Comparison of ENCODE assay signal across 13 cellular contexts in genomic region chr11:457071-457760, GRCh38. TPM values are rescaled to one million over a fixed set of nuclear protein-coding genes. Genes with fewer than 3 reads are reported as not detected.
DNase-seq lines count a peak whose midpoint lies in the region; ATAC-seq, FAIRE-seq and TF ChIP-seq lines count a peak whose summit lies in the region.
"Had no signal": no experiment of that assay in that cellular context is flagged by ENCODE, and none has a peak within 500 bp of the region (broad histone marks: within the 10 kb centered on the region; RNA-seq: fewer than 3 reads in every experiment).

No MANE protein-coding gene starts in this region.

- CTCF ChIA-PET in HepG2 (lab: Yijun Ruan, JAX; ENCODE audit: low intra/inter-chr PET ratio, low total read pairs): no interaction called here
- CTCF ChIA-PET in activated CD8-positive, alpha-beta T cell treated with anti-CD3 and anti-CD28 coated beads, Interleukin-2, amount 10 ng/mL, durations not matched to agents 7 days and 5 days (lab: Charles Lee): interaction anchor here (0.6 to 2.9 kb wide), 5 partner anchors 9 to 269 kb away, joined by 3 to 16 read pairs (median 3); no protein-coding TSS in a partner anchor

- H3K4me3 Mint-ChIP-seq in activated CD8-positive, alpha-beta T cell treated with anti-CD3 and anti-CD28 coated beads, Interleukin-2, amount 10 ng/mL, durations not matched to agents 7 days and 5 days: peak overlapping the region; percentile 53
- peak overlapping the region; percentile 16 to 68 (median 62) for H3K4me3 Mint-ChIP-seq in immature natural killer cell
- H3K4me3 Mint-ChIP-seq: mesothelial cell of epicardium had no signal

- WGBS in HepG2 (ENCODE audit: low lambda C conversion rate): 90% methylated on average over 18 of the region's 23 CpGs
- WGBS in right lobe of liver (ENCODE audit: insufficient coverage, low coverage, low lambda C conversion rate, missing lambda C conversion rate): 63% methylated on average over 17 of the region's 23 CpGs

- peak overlapping the region; percentile 88 for H3K27ac Mint-ChIP-seq in activated CD8-positive, alpha-beta T cell treated with anti-CD3 and anti-CD28 coated beads, Interleukin-2, amount 10 ng/mL, durations not matched to agents 7 days and 5 days
- peak overlapping the region; percentile 44 to 94 (median 84) for H3K27ac Mint-ChIP-seq in immature natural killer cell
- H3K27ac Mint-ChIP-seq: mesothelial cell of epicardium had no signal

- no peaks in the 10 kb centered on the region for H3K27me3 Mint-ChIP-seq in activated CD8-positive, alpha-beta T cell treated with anti-CD3 and anti-CD28 coated beads, Interleukin-2, amount 10 ng/mL, durations not matched to agents 7 days and 5 days (ENCODE audit: low read depth)
- H3K27me3 Mint-ChIP-seq in immature natural killer cell (ENCODE audit: low read depth in 3 of 3): peaks cover 0 to 7% (median 4%) of the 10 kb centered on the region in 3 donors

- no TSS peak for BruUV-seq in HepG2 (replicated peaks; lab: Mats Ljungman, UMichigan)

- H3K36me3 ChIP-seq in HepG2 (replicated peaks in 1 of 2; ENCODE audit: control insufficient read depth in 1 of 2, insufficient read depth in 2 of 2, low read length in 2 of 2): peaks cover 22 to 55% of the 10 kb centered on the region in 2 experiments
- H3K36me3 ChIP-seq in right lobe of liver: peaks cover 0 to 9% (median 2%) of the 10 kb centered on the region in 4 donors
- peaks cover 12% of the 10 kb centered on the region for H3K36me3 ChIP-seq in SJCRH30

- H3K9me3 Mint-ChIP-seq in activated CD8-positive, alpha-beta T cell treated with anti-CD3 and anti-CD28 coated beads, Interleukin-2, amount 10 ng/mL, durations not matched to agents 7 days and 5 days (ENCODE audit: insufficient read depth): no peaks in the 10 kb centered on the region
- H3K9me3 Mint-ChIP-seq in immature natural killer cell: no peaks in the 10 kb centered on the region
- H3K9me3 Mint-ChIP-seq: mesothelial cell of epicardium had no signal

- ATAC-seq in HepG2 (no peak), right lobe of liver (no peak), GM19467 (IDR thresholded peaks at IDR 0.05; ENCODE audit: unreplicated experiment) (no peak), GM19035 (IDR thresholded peaks at IDR 0.05; ENCODE audit: unreplicated experiment) (no peak)
- ATAC-seq in activated CD8-positive, alpha-beta T cell treated with anti-CD3 and anti-CD28 coated beads, Interleukin-2, amount 10 ng/mL, durations not matched to agents 7 days and 5 days: peak; percentile 29

- intact Hi-C loops in HepG2 (cut with micrococcal nuclease; ENCODE audit: unreplicated experiment) (no loop called here), right lobe of liver (cut with DNase I) (loop anchor here in 1 of 2 donors (10.0 kb wide), 1 partner anchor 52 kb away; no protein-coding TSS in a partner anchor)

- in situ Hi-C loops in HepG2 (cut with HindIII; ENCODE audit: extremely low pct_ligation_motif_present, low pct_unique_long_range_greater_than_20kb): no loop called here

- TF ChIP-seq EP300 in HepG2 (IDR thresholded peaks at IDR 0.05; ENCODE audit: low read depth in 2 of 2, low read length in 2 of 2) (no peak), HepG2 (CRISPR knock-in tag; IDR thresholded peaks at IDR 0.05; ENCODE audit: borderline replicate concordance) (no peak)

- no peak for TF ChIP-seq POLR2A in HepG2 (IDR thresholded peaks at IDR 0.05; ENCODE audit: insufficient read depth in 1 of 2, low read depth in 2 of 2, low read length in 2 of 2)
- no peak for TF ChIP-seq POLR2A in right lobe of liver (IDR thresholded peaks at IDR 0.05)

- DNase-seq in HepG2 (ENCODE audit: low spot score): no peak
- DNase-seq in right lobe of liver: no peak
- no peak for DNase-seq in activated CD8-positive, alpha-beta T cell treated with anti-CD3 and anti-CD28 coated beads, Interleukin-2, amount 10 ng/mL, durations not matched to agents 7 days and 5 days
- DNase-seq in immature natural killer cell: peak in 1 of 3 donors; percentile 10
- DNase-seq in SJCRH30: no peak
- no peak for DNase-seq in NCI-H187 treated with DMSO at 0.1 percent for 48 hours (lab: John Stamatoyannopoulos, UW)
- DNase-seq: AML-193, DMS79 treated with DMSO at 0.1 percent for 48 hours, NCI-H524 had no signal

- no peak overlapping the region for H3K4me3 ChIP-seq in HepG2 (replicated peaks in 1 of 3; ENCODE audit: insufficient read depth in 1 of 3, low read depth in 2 of 3, low read length in 3 of 3)
- H3K4me3 ChIP-seq in right lobe of liver: no peak overlapping the region
- no peak overlapping the region for H3K4me3 ChIP-seq in SJCRH30

- H3K27me3 ChIP-seq in HepG2 (ENCODE audit: control insufficient read depth in 1 of 2, insufficient read depth in 2 of 2, low read length in 2 of 2) (no peaks in the 10 kb centered on the region; a peak in 1 of 5 replicates), right lobe of liver (no peaks in the 10 kb centered on the region), SJCRH30 (no peaks in the 10 kb centered on the region)

- no peak overlapping the region for H2AFZ ChIP-seq in HepG2 (ENCODE audit: low read length)

- H4K20me1 ChIP-seq in HepG2 (ENCODE audit: insufficient read depth, low read length): no peaks in the 10 kb centered on the region

- POLR2A ChIA-PET in HepG2 (lab: Yijun Ruan, JAX): interaction anchor here (0.9 to 1.2 kb wide), 2 partner anchors 9 to 50 kb away, joined by 3 to 4 read pairs; partner anchors contain the start of gene RNH1
- POLR2A ChIA-PET in activated CD8-positive, alpha-beta T cell treated with anti-CD3 and anti-CD28 coated beads, Interleukin-2, amount 10 ng/mL, durations not matched to agents 7 days and 5 days (lab: Charles Lee): interaction anchor here (1.8 kb wide), 1 partner anchor 49 kb away, joined by 4 read pairs; no protein-coding TSS in a partner anchor

- no peak for TF ChIP-seq RAD21 in HepG2 (CRISPR knock-in tag; IDR thresholded peaks at IDR 0.05)

- no peak overlapping the region for H3K9ac ChIP-seq in HepG2 (ENCODE audit: insufficient read depth, low read depth, low read length)

- TF ChIP-seq CTCF in HepG2 (CRISPR knock-in tag; IDR thresholded peaks at IDR 0.05): no peak
- no peak for TF ChIP-seq CTCF in right lobe of liver (IDR thresholded peaks at IDR 0.05)

- H3K27ac ChIP-seq in HepG2 (ENCODE audit: extremely low read length, insufficient read depth, low read length) (no peak overlapping the region), right lobe of liver (no peak overlapping the region), SJCRH30 (no peak overlapping the region)

- peaks cover 32% of the 10 kb centered on the region for H3K36me3 Mint-ChIP-seq in activated CD8-positive, alpha-beta T cell treated with anti-CD3 and anti-CD28 coated beads, Interleukin-2, amount 10 ng/mL, durations not matched to agents 7 days and 5 days (ENCODE audit: low read depth)
- H3K36me3 Mint-ChIP-seq in immature natural killer cell: no peaks in the 10 kb centered on the region

- H3K4me1 ChIP-seq in HepG2 (ENCODE audit: insufficient read depth, low read length): peaks cover 2% of the 10 kb centered on the region
- no peaks in the 10 kb centered on the region for H3K4me1 ChIP-seq in right lobe of liver
- H3K4me1 ChIP-seq in SJCRH30: no peaks in the 10 kb centered on the region

- no peaks in the 10 kb centered on the region for H3K9me3 ChIP-seq in HepG2 (ENCODE audit: low read length)
- no peaks in the 10 kb centered on the region for H3K9me3 ChIP-seq in right lobe of liver
- H3K9me3 ChIP-seq in SJCRH30 (replicated peaks): no peaks in the 10 kb centered on the region

- FAIRE-seq in HepG2 (lab: Jason Lieb, UNC): no peak

- no peak overlapping the region for H3K4me2 ChIP-seq in HepG2 (ENCODE audit: low read depth, low read length)

- H3K79me2 ChIP-seq in HepG2 (ENCODE audit: insufficient read depth, low read length): peaks cover 47% of the 10 kb centered on the region

- H3K4me1 Mint-ChIP-seq in activated CD8-positive, alpha-beta T cell treated with anti-CD3 and anti-CD28 coated beads, Interleukin-2, amount 10 ng/mL, durations not matched to agents 7 days and 5 days (ENCODE audit: low read depth): peaks cover 32% of the 10 kb centered on the region
- peaks cover 21 to 22% of the 10 kb centered on the region in 2 donors for H3K4me1 Mint-ChIP-seq in immature natural killer cell

RNA-seq across cellular contexts. Expression of gene PTDSS2, which starts 7.1 kb away (rescaled TPM):
- total RNA-seq in HepG2 (2016; rRNA removed; fragmentation: Illumina TruSeq; extraction: Trizol) (11.3 and 21.7 TPM in 2 replicates), right lobe of liver (10 to 100 TPM in 4 of 6 experiments, 1 to 10 TPM in 2; 8.4 to 21.9 (median 11.4) TPM)
- total RNA-seq in HepG2 (2016; cell fraction: cytosol; rRNA removed; fragmentation: Illumina TruSeq; extraction: Trizol; ENCODE audit: low read depth): 5.6 and 7.0 TPM in 2 replicates
- 8.4 and 25.4 TPM in 2 replicates for total RNA-seq in HepG2 (2016; cell fraction: insoluble cytoplasmic fraction; rRNA removed; fragmentation: Illumina TruSeq; extraction: Trizol)
- 10.9 and 11.3 TPM in 2 replicates for total RNA-seq in HepG2 (2016; cell fraction: membrane; rRNA removed; fragmentation: Illumina TruSeq; extraction: Trizol)
- 23.2 and 23.3 TPM in 2 replicates for total RNA-seq in HepG2 (2016; cell fraction: nucleus; rRNA removed; fragmentation: Illumina TruSeq; extraction: Trizol)
- polyA plus RNA-seq in HepG2 (2011; rRNA removed) (26.4 and 37.6 TPM in 2 replicates), immature natural killer cell (10 to 100 TPM; 11.5 to 17.3 (median 16.1) TPM)
- 28.3 and 34.4 TPM in 2 replicates for polyA plus RNA-seq in HepG2 (2011; cell fraction: cytosol; rRNA removed)
- 151 and 168 TPM in 2 replicates for polyA plus RNA-seq in HepG2 (2011; cell fraction: nucleus; rRNA removed)
- polyA plus RNA-seq in HepG2 (2012): 19.9 and 35.5 TPM in 2 replicates
- polyA plus RNA-seq in HepG2 (2016; cell fraction: cytosol; fragmentation: Illumina TruSeq; extraction: Trizol; ENCODE audit: low read depth): 5.4 and 6.0 TPM in 2 replicates
- polyA plus RNA-seq in HepG2 (2016; cell fraction: insoluble cytoplasmic fraction; fragmentation: Illumina TruSeq; extraction: Trizol; ENCODE audit: low read depth): 11.4 and 12.9 TPM in 2 replicates
- polyA plus RNA-seq in HepG2 (2016; cell fraction: membrane; fragmentation: Illumina TruSeq; extraction: Trizol; ENCODE audit: low read depth): 9.5 and 10.3 TPM in 2 replicates
- 59.3 and 60.5 TPM in 2 replicates for polyA plus RNA-seq in HepG2 (2016; cell fraction: nucleus; fragmentation: Illumina TruSeq; extraction: Trizol; ENCODE audit: insufficient read depth, low read depth)
- 43.0 and 66.5 TPM in 2 replicates for polyA minus RNA-seq in HepG2 (2011; rRNA and poly(A)+ RNA removed; ENCODE audit: low replicate concordance)
- polyA minus RNA-seq in HepG2 (2011; cell fraction: cytosol; rRNA and poly(A)+ RNA removed): 20.3 and 23.7 TPM in 2 replicates
- 28.6 and 30.4 TPM in 2 replicates for polyA minus RNA-seq in HepG2 (2011; cell fraction: nucleus; rRNA and poly(A)+ RNA removed)
- total RNA-seq in activated CD8-positive, alpha-beta T cell treated with anti-CD3 and anti-CD28 coated beads, Interleukin-2, amount 10 ng/mL, durations not matched to agents 7 days and 5 days: 10 to 100 TPM; 24.6 to 26.1 TPM
- 30.9 and 34.4 TPM in 2 replicates for total RNA-seq in SJCRH30 (2014; rRNA removed; shearing (Covaris generic))

RNA-seq across cellular contexts. Expression of gene ANO9, which starts 15.4 kb away (rescaled TPM):
- total RNA-seq in HepG2 (2016; rRNA removed; fragmentation: Illumina TruSeq; extraction: Trizol): 1.5 and 8.9 TPM in 2 replicates
- 1.8 and 2.3 TPM in 2 replicates for total RNA-seq in HepG2 (2016; cell fraction: cytosol; rRNA removed; fragmentation: Illumina TruSeq; extraction: Trizol; ENCODE audit: low read depth)
- total RNA-seq in HepG2 (2016; cell fraction: insoluble cytoplasmic fraction; rRNA removed; fragmentation: Illumina TruSeq; extraction: Trizol): 1.2 and 9.2 TPM in 2 replicates
- total RNA-seq in HepG2 (2016; cell fraction: membrane; rRNA removed; fragmentation: Illumina TruSeq; extraction: Trizol): 1.7 and 2.0 TPM in 2 replicates
- 14.4 and 16.4 TPM in 2 replicates for total RNA-seq in HepG2 (2016; cell fraction: nucleus; rRNA removed; fragmentation: Illumina TruSeq; extraction: Trizol)
- 14.3 and 19.9 TPM in 2 replicates for polyA plus RNA-seq in HepG2 (2011; rRNA removed)
- 2.2 and 2.9 TPM in 2 replicates for polyA plus RNA-seq in HepG2 (2011; cell fraction: cytosol; rRNA removed)
- polyA plus RNA-seq in HepG2 (2011; cell fraction: nucleus; rRNA removed): 267 and 279 TPM in 2 replicates
- polyA plus RNA-seq in HepG2 (2012): 18.3 and 18.6 TPM in 2 replicates
- 0.44 and 0.54 TPM in 2 replicates for polyA plus RNA-seq in HepG2 (2016; cell fraction: cytosol; fragmentation: Illumina TruSeq; extraction: Trizol; ENCODE audit: low read depth)
- polyA plus RNA-seq in HepG2 (2016; cell fraction: insoluble cytoplasmic fraction; fragmentation: Illumina TruSeq; extraction: Trizol; ENCODE audit: low read depth): 1.5 and 1.9 TPM in 2 replicates
- 0.82 and 1.0 TPM in 2 replicates for polyA plus RNA-seq in HepG2 (2016; cell fraction: membrane; fragmentation: Illumina TruSeq; extraction: Trizol; ENCODE audit: low read depth)
- 71.0 and 80.1 TPM in 2 replicates for polyA plus RNA-seq in HepG2 (2016; cell fraction: nucleus; fragmentation: Illumina TruSeq; extraction: Trizol; ENCODE audit: insufficient read depth, low read depth)
- 0.23 and 6.4 TPM in 2 replicates for polyA minus RNA-seq in HepG2 (2011; rRNA and poly(A)+ RNA removed; ENCODE audit: low replicate concordance)
- 0.97 and 2.5 TPM in 2 replicates for polyA minus RNA-seq in HepG2 (2011; cell fraction: cytosol; rRNA and poly(A)+ RNA removed)
- 14.8 and 15.1 TPM in 2 replicates for polyA minus RNA-seq in HepG2 (2011; cell fraction: nucleus; rRNA and poly(A)+ RNA removed)
- total RNA-seq in right lobe of liver: 1 to 10 TPM in 1 of 6 experiments, under 1 TPM in 4, not detected in 1; 0.09 to 1.0 (median 0.28) TPM
- 10 to 100 TPM; 72.6 to 78.9 TPM for total RNA-seq in activated CD8-positive, alpha-beta T cell treated with anti-CD3 and anti-CD28 coated beads, Interleukin-2, amount 10 ng/mL, durations not matched to agents 7 days and 5 days
- polyA plus RNA-seq in immature natural killer cell: 1 to 10 TPM in 2 of 3 donors, not detected in 1; 2.3 to 4.4 TPM
- total RNA-seq in SJCRH30 (2014; rRNA removed; shearing (Covaris generic)): 0.61 and 0.73 TPM in 2 replicates
- total RNA-seq: LHCN-M2 had no signal

RNA-seq across cellular contexts. Expression of gene SIGIRR, which starts 42.4 kb away (rescaled TPM):
- total RNA-seq in HepG2 (2016; rRNA removed; fragmentation: Illumina TruSeq; extraction: Trizol) (0.80 and 2.1 TPM in 2 replicates), right lobe of liver (100 to 1,000 TPM in 2 of 6 experiments, 10 to 100 TPM in 4; 48.2 to 133 (median 66.3) TPM)
- total RNA-seq in HepG2 (2016; cell fraction: cytosol; rRNA removed; fragmentation: Illumina TruSeq; extraction: Trizol; ENCODE audit: low read depth): 1.7 and 1.8 TPM in 2 replicates
- total RNA-seq in HepG2 (2016; cell fraction: insoluble cytoplasmic fraction; rRNA removed; fragmentation: Illumina TruSeq; extraction: Trizol): 1.4 and 2.0 TPM in 2 replicates
- 2.1 and 2.2 TPM in 2 replicates for total RNA-seq in HepG2 (2016; cell fraction: membrane; rRNA removed; fragmentation: Illumina TruSeq; extraction: Trizol)
- total RNA-seq in HepG2 (2016; cell fraction: nucleus; rRNA removed; fragmentation: Illumina TruSeq; extraction: Trizol): 1.8 and 1.9 TPM in 2 replicates
- polyA plus RNA-seq in HepG2 (2011; rRNA removed) (1.2 and 2.1 TPM in 2 replicates), immature natural killer cell (100 to 1,000 TPM; 238 to 392 (median 259) TPM)
- polyA plus RNA-seq in HepG2 (2011; cell fraction: cytosol; rRNA removed): 1.1 and 2.0 TPM in 2 replicates
- polyA plus RNA-seq in HepG2 (2011; cell fraction: nucleus; rRNA removed): 4.9 and 10.2 TPM in 2 replicates
- 1.6 and 2.0 TPM in 2 replicates for polyA plus RNA-seq in HepG2 (2012)
- 1.6 and 2.7 TPM in 2 replicates for polyA plus RNA-seq in HepG2 (2016; cell fraction: cytosol; fragmentation: Illumina TruSeq; extraction: Trizol; ENCODE audit: low read depth)
- 1.0 and 2.1 TPM in 2 replicates for polyA plus RNA-seq in HepG2 (2016; cell fraction: insoluble cytoplasmic fraction; fragmentation: Illumina TruSeq; extraction: Trizol; ENCODE audit: low read depth)
- 2.8 and 4.3 TPM in 2 replicates for polyA plus RNA-seq in HepG2 (2016; cell fraction: membrane; fragmentation: Illumina TruSeq; extraction: Trizol; ENCODE audit: low read depth)
- 5.7 and 7.3 TPM in 2 replicates for polyA plus RNA-seq in HepG2 (2016; cell fraction: nucleus; fragmentation: Illumina TruSeq; extraction: Trizol; ENCODE audit: insufficient read depth, low read depth)
- 2.3 and 4.3 TPM in 2 replicates for polyA minus RNA-seq in HepG2 (2011; rRNA and poly(A)+ RNA removed; ENCODE audit: low replicate concordance)
- 1.5 and 1.8 TPM in 2 replicates for polyA minus RNA-seq in HepG2 (2011; cell fraction: cytosol; rRNA and poly(A)+ RNA removed)
- polyA minus RNA-seq in HepG2 (2011; cell fraction: nucleus; rRNA and poly(A)+ RNA removed): not detected in 2 replicates
- 100 to 1,000 TPM; 160 to 168 TPM for total RNA-seq in activated CD8-positive, alpha-beta T cell treated with anti-CD3 and anti-CD28 coated beads, Interleukin-2, amount 10 ng/mL, durations not matched to agents 7 days and 5 days
- not detected in 2 replicates for total RNA-seq in SJCRH30 (2014; rRNA removed; shearing (Covaris generic))

RNA-seq across cellular contexts. Expression of gene RNH1, which starts 49.8 kb away (rescaled TPM):
- total RNA-seq in HepG2 (2016; rRNA removed; fragmentation: Illumina TruSeq; extraction: Trizol) (74.1 and 81.3 TPM in 2 replicates), right lobe of liver (100 to 1,000 TPM in 2 of 6 experiments, 10 to 100 TPM in 4; 66.4 to 135 (median 76.2) TPM)
- 28.3 and 31.4 TPM in 2 replicates for total RNA-seq in HepG2 (2016; cell fraction: cytosol; rRNA removed; fragmentation: Illumina TruSeq; extraction: Trizol; ENCODE audit: low read depth)
- total RNA-seq in HepG2 (2016; cell fraction: insoluble cytoplasmic fraction; rRNA removed; fragmentation: Illumina TruSeq; extraction: Trizol): 73.0 and 77.2 TPM in 2 replicates
- 30.6 and 37.6 TPM in 2 replicates for total RNA-seq in HepG2 (2016; cell fraction: membrane; rRNA removed; fragmentation: Illumina TruSeq; extraction: Trizol)
- 39.1 and 43.2 TPM in 2 replicates for total RNA-seq in HepG2 (2016; cell fraction: nucleus; rRNA removed; fragmentation: Illumina TruSeq; extraction: Trizol)
- polyA plus RNA-seq in HepG2 (2011; rRNA removed) (36.0 and 51.4 TPM in 2 replicates), immature natural killer cell (100 to 1,000 TPM; 164 to 180 (median 168) TPM)
- polyA plus RNA-seq in HepG2 (2011; cell fraction: cytosol; rRNA removed): 30.1 and 56.0 TPM in 2 replicates
- polyA plus RNA-seq in HepG2 (2011; cell fraction: nucleus; rRNA removed): 135 and 166 TPM in 2 replicates
- 42.4 and 61.5 TPM in 2 replicates for polyA plus RNA-seq in HepG2 (2012)
- polyA plus RNA-seq in HepG2 (2016; cell fraction: cytosol; fragmentation: Illumina TruSeq; extraction: Trizol; ENCODE audit: low read depth): 14.2 and 15.8 TPM in 2 replicates
- 62.8 and 84.3 TPM in 2 replicates for polyA plus RNA-seq in HepG2 (2016; cell fraction: insoluble cytoplasmic fraction; fragmentation: Illumina TruSeq; extraction: Trizol; ENCODE audit: low read depth)
- 21.1 and 22.9 TPM in 2 replicates for polyA plus RNA-seq in HepG2 (2016; cell fraction: membrane; fragmentation: Illumina TruSeq; extraction: Trizol; ENCODE audit: low read depth)
- polyA plus RNA-seq in HepG2 (2016; cell fraction: nucleus; fragmentation: Illumina TruSeq; extraction: Trizol; ENCODE audit: insufficient read depth, low read depth): 61.8 and 67.0 TPM in 2 replicates
- polyA minus RNA-seq in HepG2 (2011; rRNA and poly(A)+ RNA removed; ENCODE audit: low replicate concordance): 72.2 and 124 TPM in 2 replicates
- 42.7 and 46.3 TPM in 2 replicates for polyA minus RNA-seq in HepG2 (2011; cell fraction: cytosol; rRNA and poly(A)+ RNA removed)
- 49.1 and 49.3 TPM in 2 replicates for polyA minus RNA-seq in HepG2 (2011; cell fraction: nucleus; rRNA and poly(A)+ RNA removed)
- total RNA-seq in activated CD8-positive, alpha-beta T cell treated with anti-CD3 and anti-CD28 coated beads, Interleukin-2, amount 10 ng/mL, durations not matched to agents 7 days and 5 days: 100 to 1,000 TPM; 104 to 105 TPM
- 82.4 and 84.7 TPM in 2 replicates for total RNA-seq in SJCRH30 (2014; rRNA removed; shearing (Covaris generic))

Comparison
In these comparisons a context has a peak if more than half of its experiments do, and no peak if none do; other contexts are left out.
1. RNA of gene SIGIRR, which starts 42.4 kb away (total RNA-seq): 160 to 168 TPM in activated CD8-positive, alpha-beta T cell treated with anti-CD3 and anti-CD28 coated beads, Interleukin-2, amount 10 ng/mL, durations not matched to agents 7 days and 5 days and 48.2 to 133 TPM in right lobe of liver; 0.80 to 2.2 TPM in HepG2 and not detected in SJCRH30; every median in the first group is over 10 times any median in the second.